In genomic region chr1:16703602-16704001, GRCh38 we compare ENCODE assay signal across 10 cellular contexts. TPM values are rescaled to one million over a fixed set of nuclear protein-coding genes. Genes with fewer than 3 reads are reported as not detected.
DNase-seq lines count a peak whose midpoint lies in the region; ATAC-seq, FAIRE-seq and TF ChIP-seq lines count a peak whose summit lies in the region.
"Not testable (repeated sequence)": the region's sequence is repeated elsewhere in the genome, so short reads cannot be mapped to it uniquely, and the experiment has no call there.
"Had no signal": no experiment of that assay in that cellular context is flagged by ENCODE, and none has a peak within 500 bp of the region (broad histone marks: within the 10 kb centered on the region; RNA-seq: fewer than 3 reads in every experiment).

No MANE protein-coding gene starts in this region.

- not testable (repeated sequence) for H3K36me3 ChIP-seq in HepG2 (replicated peaks in 1 of 2; ENCODE audit: control insufficient read depth in 1 of 2, insufficient read depth in 2 of 2, low read length in 2 of 2); stomach

- intact Hi-C loops in Right ventricle myocardium inferior (cut with DNase I); left cardiac atrium (cut with DNase I); HepG2 (cut with micrococcal nuclease; ENCODE audit: unreplicated experiment); stomach (cut with DNase I; ENCODE audit: low total_unique reads): not testable (repeated sequence)

- not testable (repeated sequence) for H3K79me2 ChIP-seq in HepG2 (ENCODE audit: insufficient read depth, low read length)

- TF ChIP-seq RAD21 in HepG2 (CRISPR knock-in tag; IDR thresholded peaks at IDR 0.05): not testable (repeated sequence)

- TF ChIP-seq POLR2A in HepG2 (IDR thresholded peaks at IDR 0.05; ENCODE audit: insufficient read depth in 1 of 2, low read depth in 2 of 2, low read length in 2 of 2); stomach (IDR thresholded peaks at IDR 0.05): not testable (repeated sequence)

- not testable (repeated sequence) for TF ChIP-seq CTCF in HepG2 (CRISPR knock-in tag; IDR thresholded peaks at IDR 0.05); stomach (IDR thresholded peaks at IDR 0.05)

- H3K4me1 ChIP-seq in HepG2 (ENCODE audit: insufficient read depth, low read length); stomach: not testable (repeated sequence)

- ATAC-seq in Right ventricle myocardium inferior (peak; percentile 36), left cardiac atrium (peak; percentile 11 to 76), HepG2 (peak; percentile 15; the same call in 2 of the 3 replicates)

- in situ Hi-C loops in HepG2 (cut with HindIII; ENCODE audit: extremely low pct_ligation_motif_present, low pct_unique_long_range_greater_than_20kb): not testable (repeated sequence)

- H3K4me3 ChIP-seq in HepG2 (replicated peaks in 1 of 3; ENCODE audit: insufficient read depth in 1 of 3, low read depth in 2 of 3, low read length in 3 of 3); stomach: not testable (repeated sequence)

- POLR2A ChIA-PET in HepG2 (lab: Yijun Ruan, JAX): interaction anchor here (0.7 kb wide), 1 partner anchor 190 kb away, joined by 3 read pairs; the partner anchor contains the start of gene RNU1-1

- not testable (repeated sequence) for BruUV-seq in HepG2 (replicated peaks; lab: Mats Ljungman, UMichigan)

- peak overlapping the region; percentile 45; the same call in 1 of the 2 replicates for H3K4me2 ChIP-seq in HepG2 (ENCODE audit: low read depth, low read length)

- not testable (repeated sequence) for H3K27ac ChIP-seq in HepG2 (ENCODE audit: extremely low read length, insufficient read depth, low read length); stomach

- CTCF ChIA-PET in HepG2 (lab: Yijun Ruan, JAX; ENCODE audit: low intra/inter-chr PET ratio, low total read pairs): not testable (repeated sequence)

- H2AFZ ChIP-seq in HepG2 (ENCODE audit: low read length): not testable (repeated sequence)

- TF ChIP-seq EP300 in HepG2 (IDR thresholded peaks at IDR 0.05; ENCODE audit: low read depth in 2 of 2, low read length in 2 of 2); HepG2 (CRISPR knock-in tag; IDR thresholded peaks at IDR 0.05; ENCODE audit: borderline replicate concordance); stomach (IDR thresholded peaks at IDR 0.05): not testable (repeated sequence)

- not testable (repeated sequence) for H3K9ac ChIP-seq in HepG2 (ENCODE audit: insufficient read depth, low read depth, low read length)

- not testable (repeated sequence) for H3K9me3 ChIP-seq in HepG2 (ENCODE audit: low read length); stomach

- no CpG with 5 or more reads among the region's 5 CpGs for WGBS in HepG2 (ENCODE audit: low lambda C conversion rate)
- 0 to 44% (median 20%) methylated on average over 1 to 3 of the region's 5 CpGs for WGBS in stomach, 5 donors

- not testable (repeated sequence) for H3K27me3 ChIP-seq in HepG2 (ENCODE audit: control insufficient read depth in 1 of 2, insufficient read depth in 2 of 2, low read length in 2 of 2)
- H3K27me3 ChIP-seq in stomach: peaks cover 0 to 28% (median 5%) of the 10 kb centered on the region in 3 donors

- not testable (repeated sequence) for FAIRE-seq in HepG2 (lab: Jason Lieb, UNC)

- DNase-seq in NCI-H345 (lab: John Stamatoyannopoulos, UW) (peak; percentile 18), NCI-H82 treated with DMSO at 0.1 percent for 48 hours (lab: John Stamatoyannopoulos, UW; ENCODE audit: unreplicated experiment) (peak; percentile 46), stomach (peak; percentile 31)
- DNase-seq in activated CD8-positive, alpha-beta memory T cell treated with anti-CD3 and anti-CD28 coated beads for 24 hours: peak; percentile 52
- DNase-seq in Right ventricle myocardium inferior (ENCODE audit: missing footprints); left cardiac atrium; HepG2 (ENCODE audit: low spot score): not testable (repeated sequence)

- not testable (repeated sequence) for H4K20me1 ChIP-seq in HepG2 (ENCODE audit: insufficient read depth, low read length)

RNA-seq across cellular contexts. Expression of gene RNU1-4, which starts 36.7 kb away (rescaled TPM):
- total RNA-seq in Right ventricle myocardium inferior (4,572 TPM), left cardiac atrium (over 10,000 TPM in 1 of 2 donors, 1,000 to 10,000 TPM in 1; 5,988 to 15,401 TPM), HepG2 (2016; rRNA removed; fragmentation: Illumina TruSeq; extraction: Trizol) (859 and 11,018 TPM in 2 replicates), stomach (1,000 to 10,000 TPM in 1 of 5 donors, under 1 TPM in 4; under 0.01 to 9,966 (median under 0.01) TPM)
- 16,281 and 17,236 TPM in 2 replicates for total RNA-seq in HepG2 (2016; cell fraction: cytosol; rRNA removed; fragmentation: Illumina TruSeq; extraction: Trizol; ENCODE audit: low read depth)
- total RNA-seq in HepG2 (2016; cell fraction: insoluble cytoplasmic fraction; rRNA removed; fragmentation: Illumina TruSeq; extraction: Trizol): 1,309 and 10,613 TPM in 2 replicates
- total RNA-seq in HepG2 (2016; cell fraction: membrane; rRNA removed; fragmentation: Illumina TruSeq; extraction: Trizol): 2,848 and 3,475 TPM in 2 replicates
- 52,466 and 64,417 TPM in 2 replicates for total RNA-seq in HepG2 (2016; cell fraction: nucleus; rRNA removed; fragmentation: Illumina TruSeq; extraction: Trizol)
- polyA plus RNA-seq in HepG2 (2011; rRNA removed) (under 0.01 TPM in 2 replicates), stomach (not detected)
- under 0.01 TPM in 2 replicates for polyA plus RNA-seq in HepG2 (2011; cell fraction: cytosol; rRNA removed)
- under 0.01 TPM in 2 replicates for polyA plus RNA-seq in HepG2 (2011; cell fraction: nucleus; rRNA removed)
- 78.2 TPM in 1 of 2 replicates, not detected in the other for polyA plus RNA-seq in HepG2 (2012)
- polyA plus RNA-seq in HepG2 (2016; cell fraction: cytosol; fragmentation: Illumina TruSeq; extraction: Trizol; ENCODE audit: low read depth): 27.3 and 44.4 TPM in 2 replicates
- not detected in 2 replicates for polyA plus RNA-seq in HepG2 (2016; cell fraction: insoluble cytoplasmic fraction; fragmentation: Illumina TruSeq; extraction: Trizol; ENCODE audit: low read depth)
- not detected in 2 replicates for polyA plus RNA-seq in HepG2 (2016; cell fraction: membrane; fragmentation: Illumina TruSeq; extraction: Trizol; ENCODE audit: low read depth)
- polyA plus RNA-seq in HepG2 (2016; cell fraction: nucleus; fragmentation: Illumina TruSeq; extraction: Trizol; ENCODE audit: insufficient read depth, low read depth): 32.8 TPM in 1 of 2 replicates, not detected in the other
- 12,820 and 15,604 TPM in 2 replicates for polyA minus RNA-seq in HepG2 (2011; rRNA and poly(A)+ RNA removed; ENCODE audit: low replicate concordance)
- 90,102 and 105,040 TPM in 2 replicates for polyA minus RNA-seq in HepG2 (2011; cell fraction: cytosol; rRNA and poly(A)+ RNA removed)
- polyA minus RNA-seq in HepG2 (2011; cell fraction: nucleus; rRNA and poly(A)+ RNA removed): 42,574 and 58,030 TPM in 2 replicates
- total RNA-seq: GM23248 had no signal
- polyA plus RNA-seq: AG04450; CD4-positive, alpha-beta memory T cell; GM23248 had no signal

RNA-seq across cellular contexts. Expression of gene RNU1-3, which starts 36.9 kb away (rescaled TPM):
- total RNA-seq in Right ventricle myocardium inferior (4,572 TPM), left cardiac atrium (over 10,000 TPM in 1 of 2 donors, 1,000 to 10,000 TPM in 1; 5,988 to 15,401 TPM), HepG2 (2016; rRNA removed; fragmentation: Illumina TruSeq; extraction: Trizol) (859 and 11,018 TPM in 2 replicates), stomach (1,000 to 10,000 TPM in 1 of 5 donors, under 1 TPM in 4; under 0.01 to 9,966 (median under 0.01) TPM)
- total RNA-seq in HepG2 (2016; cell fraction: cytosol; rRNA removed; fragmentation: Illumina TruSeq; extraction: Trizol; ENCODE audit: low read depth): 16,281 and 17,236 TPM in 2 replicates
- 1,309 and 10,613 TPM in 2 replicates for total RNA-seq in HepG2 (2016; cell fraction: insoluble cytoplasmic fraction; rRNA removed; fragmentation: Illumina TruSeq; extraction: Trizol)
- total RNA-seq in HepG2 (2016; cell fraction: membrane; rRNA removed; fragmentation: Illumina TruSeq; extraction: Trizol): 2,848 and 3,475 TPM in 2 replicates
- 52,466 and 64,417 TPM in 2 replicates for total RNA-seq in HepG2 (2016; cell fraction: nucleus; rRNA removed; fragmentation: Illumina TruSeq; extraction: Trizol)
- polyA plus RNA-seq in HepG2 (2011; rRNA removed) (under 0.01 TPM in 2 replicates), stomach (not detected)
- polyA plus RNA-seq in HepG2 (2011; cell fraction: cytosol; rRNA removed): under 0.01 TPM in 2 replicates
- under 0.01 TPM in 2 replicates for polyA plus RNA-seq in HepG2 (2011; cell fraction: nucleus; rRNA removed)
- polyA plus RNA-seq in HepG2 (2012): 59.2 and 78.2 TPM in 2 replicates
- 27.3 and 44.4 TPM in 2 replicates for polyA plus RNA-seq in HepG2 (2016; cell fraction: cytosol; fragmentation: Illumina TruSeq; extraction: Trizol; ENCODE audit: low read depth)
- polyA plus RNA-seq in HepG2 (2016; cell fraction: insoluble cytoplasmic fraction; fragmentation: Illumina TruSeq; extraction: Trizol; ENCODE audit: low read depth): not detected in 2 replicates
- not detected in 2 replicates for polyA plus RNA-seq in HepG2 (2016; cell fraction: membrane; fragmentation: Illumina TruSeq; extraction: Trizol; ENCODE audit: low read depth)
- 32.8 TPM in 1 of 2 replicates, not detected in the other for polyA plus RNA-seq in HepG2 (2016; cell fraction: nucleus; fragmentation: Illumina TruSeq; extraction: Trizol; ENCODE audit: insufficient read depth, low read depth)
- 12,820 and 15,604 TPM in 2 replicates for polyA minus RNA-seq in HepG2 (2011; rRNA and poly(A)+ RNA removed; ENCODE audit: low replicate concordance)
- polyA minus RNA-seq in HepG2 (2011; cell fraction: cytosol; rRNA and poly(A)+ RNA removed): 90,102 and 105,040 TPM in 2 replicates
- polyA minus RNA-seq in HepG2 (2011; cell fraction: nucleus; rRNA and poly(A)+ RNA removed): 42,574 and 58,030 TPM in 2 replicates
- total RNA-seq: GM23248 had no signal
- polyA plus RNA-seq: AG04450; CD4-positive, alpha-beta memory T cell; GM23248 had no signal
